ENCODE assay signal across 22 cellular contexts in genomic region chr14:19851365-19851764, GRCh38. TPM values are rescaled to one million over a fixed set of nuclear protein-coding genes. Genes with fewer than 3 reads are reported as not detected.
"Had no signal": no experiment of that assay in that cellular context is flagged by ENCODE, and none has a peak within 500 bp of the region (broad histone marks: within the 10 kb centered on the region; RNA-seq: fewer than 3 reads in every experiment).

No MANE protein-coding gene starts in this region.

- ATAC-seq: heart right ventricle; natural killer cell; psoas muscle; sciatic nerve; stimulated activated effector memory CD8-positive, alpha-beta T cell treated with anti-CD3 and anti-CD28 coated beads, Interleukin-12 subunit alpha, Interleukin-12 subunit beta, amount 100 ng/mL, for 72 hours had no signal

- H3K4me3 ChIP-seq: ascending aorta, esophagus muscularis mucosa, heart right ventricle, ovary, psoas muscle, smooth muscle cell, thoracic aorta had no signal

- DNase-seq: activated CD4-positive, alpha-beta T cell treated with anti-CD3 and anti-CD28 coated beads, Interleukin-2, amount 50 U/mL, for 4 hours; activated CD4-positive, CD25-positive, alpha-beta regulatory T cell treated with anti-CD3 and anti-CD28 coated beads, Interleukin-2, amount 50 U/mL, for 72 hours; activated effector memory CD4-positive, alpha-beta T cell treated with anti-CD3 and anti-CD28 coated beads, Interleukin-2, amount 50 U/mL, for 16 hours; activated naive CD4-positive, alpha-beta T cell treated with anti-CD3 and anti-CD28 coated beads, Interleukin-2, amount 50 U/mL, for 16 hours; activated T-cell treated with anti-CD3 and anti-CD28 coated beads, Interleukin-2, amount 50 U/mL, for 72 hours; cerebellar nuclear complex; effector CD8-positive, alpha-beta T cell; heart right ventricle; mesendoderm; natural killer cell; ovary; psoas muscle; stimulated activated CD4-positive, alpha-beta T cell treated with anti-CD3 and anti-CD28 coated beads, Interleukin-4, amount 100 ng/mL, for 24 hours had no signal

RNA-seq across cellular contexts. Expression of gene OR4K2, which starts 23.6 kb away (rescaled TPM):
- total RNA-seq: activated CD8-positive, alpha-beta memory T cell treated with anti-CD3 and anti-CD28 coated beads for 36 hours; activated T-cell treated with anti-CD3 and anti-CD28 coated beads, Interleukin-2, amount 50 U/mL, for 72 hours; ascending aorta; esophagus muscularis mucosa; heart right ventricle; liver; natural killer cell; ovary; psoas muscle; sciatic nerve; smooth muscle cell; thoracic aorta; ureter had no signal
- polyA plus RNA-seq: heart right ventricle, liver, ovary, psoas muscle, smooth muscle cell had no signal

RNA-seq across cellular contexts. Expression of gene OR4N2, which starts 47.8 kb away (rescaled TPM):
- total RNA-seq: activated CD8-positive, alpha-beta memory T cell treated with anti-CD3 and anti-CD28 coated beads for 36 hours; activated T-cell treated with anti-CD3 and anti-CD28 coated beads, Interleukin-2, amount 50 U/mL, for 72 hours; ascending aorta; esophagus muscularis mucosa; heart right ventricle; liver; natural killer cell; ovary; psoas muscle; sciatic nerve; smooth muscle cell; thoracic aorta; ureter had no signal
- polyA plus RNA-seq: heart right ventricle, liver, ovary, psoas muscle, smooth muscle cell had no signal
